Comparison of ENCODE assay signal across 1 cellular context in genomic region chr22:32828150-32828549, GRCh38.
TF ChIP-seq lines count a peak whose summit lies in the region.

No MANE protein-coding gene starts in this region.

TF ChIP-seq in HepG2, 621 proteins besides CTCF, POLR2A, EP300 and RAD21:
- TF ChIP-seq DDIT3 (CRISPR knock-in tag; IDR thresholded peaks at IDR 0.05) = no peak
- TF ChIP-seq ZNF790 (CRISPR knock-in tag; IDR thresholded peaks at IDR 0.05; ENCODE audit: borderline replicate concordance) = no peak
- TF ChIP-seq ZNF598 (CRISPR knock-in tag; IDR thresholded peaks at IDR 0.05; ENCODE audit: borderline replicate concordance) = no peak
- TF ChIP-seq ZNF775 (CRISPR knock-in tag; IDR thresholded peaks at IDR 0.05; ENCODE audit: borderline replicate concordance) = no peak
- TF ChIP-seq KDM6A (CRISPR knock-in tag; IDR thresholded peaks at IDR 0.05; ENCODE audit: low read depth) = no peak
- TF ChIP-seq ZNF510 (CRISPR knock-in tag; IDR thresholded peaks at IDR 0.05; ENCODE audit: low read depth) = no peak
- no peak for TF ChIP-seq ZNF335 (CRISPR knock-in tag; IDR thresholded peaks at IDR 0.05)
- TF ChIP-seq ZNF441 (CRISPR knock-in tag; IDR thresholded peaks at IDR 0.05; ENCODE audit: borderline replicate concordance) = no peak
- no peak for TF ChIP-seq PAX8 (CRISPR knock-in tag; IDR thresholded peaks at IDR 0.05; ENCODE audit: borderline replicate concordance)
